In genomic region chr2:86199834-86200177, GRCh38 we compare ENCODE assay signal across 9 cellular contexts. TPM values are rescaled to one million over a fixed set of nuclear protein-coding genes. Genes with fewer than 3 reads are reported as not detected.
DNase-seq lines count a peak whose midpoint lies in the region; ATAC-seq and TF ChIP-seq lines count a peak whose summit lies in the region.
"Had no signal": no experiment of that assay in that cellular context is flagged by ENCODE, and none has a peak within 500 bp of the region (broad histone marks: within the 10 kb centered on the region; RNA-seq: fewer than 3 reads in every experiment).

No MANE protein-coding gene starts in this region.

- peaks cover 39% of the 10 kb centered on the region for H3K4me1 Mint-ChIP-seq in activated CD8-positive, alpha-beta T cell treated with anti-CD3 and anti-CD28 coated beads for 36 hours (ENCODE audit: low read depth)
- peaks cover 45% of the 10 kb centered on the region for H3K4me1 Mint-ChIP-seq in stimulated activated effector memory CD8-positive, alpha-beta T cell treated with anti-CD3 and anti-CD28 coated beads, Interleukin-12 subunit alpha, Interleukin-12 subunit beta, amount 100 ng/mL, for 72 hours

- peaks cover 13% of the 10 kb centered on the region for H3K36me3 Mint-ChIP-seq in activated CD8-positive, alpha-beta T cell treated with anti-CD3 and anti-CD28 coated beads for 36 hours (ENCODE audit: low read depth)
- peaks cover 34% of the 10 kb centered on the region for H3K36me3 Mint-ChIP-seq in stimulated activated effector memory CD8-positive, alpha-beta T cell treated with anti-CD3 and anti-CD28 coated beads, Interleukin-12 subunit alpha, Interleukin-12 subunit beta, amount 100 ng/mL, for 72 hours

- no peak for TF ChIP-seq CTCF in activated CD8-positive, alpha-beta T cell treated with anti-CD3 and anti-CD28 coated beads for 36 hours (IDR thresholded peaks at IDR 0.05)

- no peaks in the 10 kb centered on the region for H3K27me3 Mint-ChIP-seq in activated CD8-positive, alpha-beta T cell treated with anti-CD3 and anti-CD28 coated beads for 36 hours

- CTCF ChIA-PET in activated CD8-positive, alpha-beta T cell treated with anti-CD3 and anti-CD28 coated beads for 36 hours (lab: Charles Lee), result no interaction called here

- POLR2A ChIA-PET in activated CD8-positive, alpha-beta T cell treated with anti-CD3 and anti-CD28 coated beads for 36 hours (lab: Charles Lee), result interaction anchor here (0.8 to 3.2 kb wide), 7 partner anchors 13 to 241 kb away, joined by 3 to 10 read pairs (median 4); partner anchors contain the start of gene KDM3A

- H3K9me3 Mint-ChIP-seq in activated CD8-positive, alpha-beta T cell treated with anti-CD3 and anti-CD28 coated beads for 36 hours, result peaks cover 1% of the 10 kb centered on the region
- no peaks in the 10 kb centered on the region for H3K9me3 Mint-ChIP-seq in stimulated activated effector memory CD8-positive, alpha-beta T cell treated with anti-CD3 and anti-CD28 coated beads, Interleukin-12 subunit alpha, Interleukin-12 subunit beta, amount 100 ng/mL, for 72 hours

- no peak for ATAC-seq in activated CD8-positive, alpha-beta T cell treated with anti-CD3 and anti-CD28 coated beads for 36 hours
- no peak for ATAC-seq in stimulated activated effector memory CD8-positive, alpha-beta T cell treated with anti-CD3 and anti-CD28 coated beads, Interleukin-12 subunit alpha, Interleukin-12 subunit beta, amount 100 ng/mL, for 72 hours
- no peak for ATAC-seq in GM21825 (IDR thresholded peaks at IDR 0.05; ENCODE audit: unreplicated experiment)

- intact Hi-C loops in activated CD8-positive, alpha-beta T cell treated with anti-CD3 and anti-CD28 coated beads for 36 hours (cut with micrococcal nuclease), result loop anchor here (5.0 kb wide), 1 partner anchor 242 kb away; the partner anchor contains the start of gene KDM3A

- peak overlapping the region; percentile 86 for H3K4me3 Mint-ChIP-seq in activated CD8-positive, alpha-beta T cell treated with anti-CD3 and anti-CD28 coated beads for 36 hours
- H3K4me3 Mint-ChIP-seq in stimulated activated effector memory CD8-positive, alpha-beta T cell treated with anti-CD3 and anti-CD28 coated beads, Interleukin-12 subunit alpha, Interleukin-12 subunit beta, amount 100 ng/mL, for 72 hours, result peak overlapping the region; percentile 89

- DNase-seq in DMS 273 (lab: John Stamatoyannopoulos, UW; ENCODE audit: unreplicated experiment), result peak; percentile 50
- DNase-seq in DMS 273 treated with DMSO at 0.1 percent for 48 hours (lab: John Stamatoyannopoulos, UW), result no peak
- DNase-seq in activated CD8-positive, alpha-beta T cell treated with anti-CD3 and anti-CD28 coated beads for 36 hours, result no peak
- no peak for DNase-seq in stimulated activated effector memory CD8-positive, alpha-beta T cell treated with anti-CD3 and anti-CD28 coated beads, Interleukin-12 subunit alpha, Interleukin-12 subunit beta, amount 100 ng/mL, for 72 hours (ENCODE audit: low spot score in 2 of 2)
- DNase-seq in NCI-H187 treated with DMSO at 0.1 percent for 48 hours (lab: John Stamatoyannopoulos, UW), result no peak
- DNase-seq in occipital lobe (lab: John Stamatoyannopoulos, UW), result no peak
- DNase-seq: 8988T had no signal

- peak overlapping the region; percentile 93 for H3K27ac Mint-ChIP-seq in activated CD8-positive, alpha-beta T cell treated with anti-CD3 and anti-CD28 coated beads for 36 hours
- peak overlapping the region; percentile 91 for H3K27ac Mint-ChIP-seq in stimulated activated effector memory CD8-positive, alpha-beta T cell treated with anti-CD3 and anti-CD28 coated beads, Interleukin-12 subunit alpha, Interleukin-12 subunit beta, amount 100 ng/mL, for 72 hours

- peak overlapping the region; percentile 97 for H3K4me3 ChIP-seq in iPS-11a (ENCODE audit: low read depth, low read length)

RNA-seq across cellular contexts. Expression of gene MRPL35, which starts 0.5 kb away (rescaled TPM):
- 10 to 100 TPM; 86.8 to 87.0 TPM for total RNA-seq in activated CD8-positive, alpha-beta T cell treated with anti-CD3 and anti-CD28 coated beads for 36 hours
- 54.1 TPM for total RNA-seq in occipital lobe

RNA-seq across cellular contexts. Expression of gene IMMT, which starts 4.5 kb away (rescaled TPM):
- 100 to 1,000 TPM; 143 to 144 TPM for total RNA-seq in activated CD8-positive, alpha-beta T cell treated with anti-CD3 and anti-CD28 coated beads for 36 hours
- total RNA-seq in occipital lobe, result 42.3 TPM
